ENCODE assay signal across 1 cellular context in genomic region chr1:68016364-68016763, GRCh38.
TF ChIP-seq lines count a peak whose summit lies in the region.

No MANE protein-coding gene starts in this region.

TF ChIP-seq in WTC11, 78 proteins besides CTCF, POLR2A, EP300 and RAD21 (continued from another document):
- no peak for TF ChIP-seq ATF2 (CRISPR knock-in tag; IDR thresholded peaks at IDR 0.05; ENCODE audit: borderline replicate concordance, low read depth)
- TF ChIP-seq, protein P1, sequence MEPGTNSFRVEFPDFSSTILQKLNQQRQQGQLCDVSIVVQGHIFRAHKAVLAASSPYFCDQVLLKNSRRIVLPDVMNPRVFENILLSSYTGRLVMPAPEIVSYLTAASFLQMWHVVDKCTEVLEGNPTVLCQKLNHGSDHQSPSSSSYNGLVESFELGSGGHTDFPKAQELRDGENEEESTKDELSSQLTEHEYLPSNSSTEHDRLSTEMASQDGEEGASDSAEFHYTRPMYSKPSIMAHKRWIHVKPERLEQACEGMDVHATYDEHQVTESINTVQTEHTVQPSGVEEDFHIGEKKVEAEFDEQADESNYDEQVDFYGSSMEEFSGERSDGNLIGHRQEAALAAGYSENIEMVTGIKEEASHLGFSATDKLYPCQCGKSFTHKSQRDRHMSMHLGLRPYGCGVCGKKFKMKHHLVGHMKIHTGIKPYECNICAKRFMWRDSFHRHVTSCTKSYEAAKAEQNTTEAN (CRISPR knock-in tag; IDR thresholded peaks at IDR 0.05) = no peak
- TF ChIP-seq NFYB (CRISPR knock-in tag; conservative IDR thresholded peaks at IDR 0.05; ENCODE audit: low read depth) = no peak
- TF ChIP-seq, protein P2, sequence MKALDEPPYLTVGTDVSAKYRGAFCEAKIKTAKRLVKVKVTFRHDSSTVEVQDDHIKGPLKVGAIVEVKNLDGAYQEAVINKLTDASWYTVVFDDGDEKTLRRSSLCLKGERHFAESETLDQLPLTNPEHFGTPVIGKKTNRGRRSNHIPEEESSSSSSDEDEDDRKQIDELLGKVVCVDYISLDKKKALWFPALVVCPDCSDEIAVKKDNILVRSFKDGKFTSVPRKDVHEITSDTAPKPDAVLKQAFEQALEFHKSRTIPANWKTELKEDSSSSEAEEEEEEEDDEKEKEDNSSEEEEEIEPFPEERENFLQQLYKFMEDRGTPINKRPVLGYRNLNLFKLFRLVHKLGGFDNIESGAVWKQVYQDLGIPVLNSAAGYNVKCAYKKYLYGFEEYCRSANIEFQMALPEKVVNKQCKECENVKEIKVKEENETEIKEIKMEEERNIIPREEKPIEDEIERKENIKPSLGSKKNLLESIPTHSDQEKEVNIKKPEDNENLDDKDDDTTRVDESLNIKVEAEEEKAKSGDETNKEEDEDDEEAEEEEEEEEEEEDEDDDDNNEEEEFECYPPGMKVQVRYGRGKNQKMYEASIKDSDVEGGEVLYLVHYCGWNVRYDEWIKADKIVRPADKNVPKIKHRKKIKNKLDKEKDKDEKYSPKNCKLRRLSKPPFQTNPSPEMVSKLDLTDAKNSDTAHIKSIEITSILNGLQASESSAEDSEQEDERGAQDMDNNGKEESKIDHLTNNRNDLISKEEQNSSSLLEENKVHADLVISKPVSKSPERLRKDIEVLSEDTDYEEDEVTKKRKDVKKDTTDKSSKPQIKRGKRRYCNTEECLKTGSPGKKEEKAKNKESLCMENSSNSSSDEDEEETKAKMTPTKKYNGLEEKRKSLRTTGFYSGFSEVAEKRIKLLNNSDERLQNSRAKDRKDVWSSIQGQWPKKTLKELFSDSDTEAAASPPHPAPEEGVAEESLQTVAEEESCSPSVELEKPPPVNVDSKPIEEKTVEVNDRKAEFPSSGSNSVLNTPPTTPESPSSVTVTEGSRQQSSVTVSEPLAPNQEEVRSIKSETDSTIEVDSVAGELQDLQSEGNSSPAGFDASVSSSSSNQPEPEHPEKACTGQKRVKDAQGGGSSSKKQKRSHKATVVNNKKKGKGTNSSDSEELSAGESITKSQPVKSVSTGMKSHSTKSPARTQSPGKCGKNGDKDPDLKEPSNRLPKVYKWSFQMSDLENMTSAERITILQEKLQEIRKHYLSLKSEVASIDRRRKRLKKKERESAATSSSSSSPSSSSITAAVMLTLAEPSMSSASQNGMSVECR (CRISPR knock-in tag; IDR thresholded peaks at IDR 0.05; ENCODE audit: borderline replicate concordance) = no peak
TF ChIP-seq in WTC11: peak in this region for 0.
